ENCODE assay signal across 22 cellular contexts in the genomic region with DNA sequence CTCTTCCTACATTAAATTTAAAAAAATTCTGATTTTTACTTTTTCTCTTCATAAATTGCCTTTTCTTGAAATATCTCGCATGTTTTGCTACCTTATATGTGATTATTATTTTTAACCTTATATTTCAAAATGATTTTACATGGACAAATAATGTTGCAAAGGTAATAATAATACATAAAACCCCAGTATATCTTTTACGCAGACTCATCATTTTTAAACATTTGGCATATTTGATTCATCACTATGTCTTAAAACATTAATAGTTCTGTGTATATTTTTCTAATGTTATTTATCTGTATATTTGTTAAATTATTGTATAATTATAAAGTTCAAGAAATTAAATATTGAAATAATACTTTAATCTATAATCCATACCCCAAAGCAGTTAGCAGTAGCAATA.
DNase-seq lines count a peak whose midpoint lies in the region; ATAC-seq, FAIRE-seq and TF ChIP-seq lines count a peak whose summit lies in the region.
"Had no signal": no experiment of that assay in that cellular context is flagged by ENCODE, and none has a peak within 500 bp of the region (broad histone marks: within the 10 kb centered on the region; RNA-seq: fewer than 3 reads in every experiment).

No MANE protein-coding gene starts in this region.

- POLR2A ChIA-PET in A549 (lab: Yijun Ruan, JAX): no interaction called here
- POLR2A ChIA-PET in K562 (lab: Yijun Ruan, JAX): no interaction called here
- POLR2A ChIA-PET in activated CD4-positive, alpha-beta memory T cell treated with anti-CD3 and anti-CD28 coated beads, Interleukin-2, amount 10 ng/mL, durations not matched to agents 7 days and 5 days (lab: Charles Lee): no interaction called here

- no peaks in the 10 kb centered on the region for H3K4me1 Mint-ChIP-seq in activated CD4-positive, alpha-beta memory T cell treated with anti-CD3 and anti-CD28 coated beads, Interleukin-2, amount 10 ng/mL, durations not matched to agents 7 days and 5 days
- H3K4me1 Mint-ChIP-seq: CD14-positive monocyte; CD8-positive, alpha-beta memory T cell; H9 had no signal

- H3K4me2 ChIP-seq in A549 (no peak overlapping the region), K562 (ENCODE audit: insufficient read depth, low read length) (no peak overlapping the region)
- H3K4me2 ChIP-seq: BLaER1 treated with 17β-estradiol and CSF1 and Interleukin-3, amounts not matched to agents 10 nM and 100 nM had no signal

- no peaks in the 10 kb centered on the region for H3K27me3 ChIP-seq in K562 (ENCODE audit: control insufficient read depth in 2 of 2, insufficient read depth in 2 of 2, low read length in 2 of 2)
- H3K27me3 ChIP-seq: BE2C; BLaER1 treated with 17β-estradiol and CSF1 and Interleukin-3, amounts not matched to agents 10 nM and 100 nM had no signal

- FAIRE-seq in A549 (lab: Jason Lieb, UNC) (no peak), K562 (lab: Jason Lieb, UNC) (no peak), frontal cortex (lab: Jason Lieb, UNC) (peak; percentile 55)
- FAIRE-seq: D721Med, GM12892 had no signal

- TF ChIP-seq EP300 in A549 (IDR thresholded peaks at IDR 0.05) (no peak), K562 (IDR thresholded peaks at IDR 0.05; ENCODE audit: low read length) (no peak)

- peaks cover 5% of the 10 kb centered on the region for H3K9me3 Mint-ChIP-seq in activated CD4-positive, alpha-beta memory T cell treated with anti-CD3 and anti-CD28 coated beads, Interleukin-2, amount 10 ng/mL, durations not matched to agents 7 days and 5 days
- H3K9me3 Mint-ChIP-seq: H9 had no signal

- intact Hi-C loops in K562 (cut with micrococcal nuclease): no loop called here

- H3K9me3 ChIP-seq in A549 (no peaks in the 10 kb centered on the region; the same call in 2 of the 3 replicates), K562 (replicated peaks; ENCODE audit: control insufficient read depth, insufficient read depth, low read depth, low read length) (no peaks in the 10 kb centered on the region)
- H3K9me3 ChIP-seq: BE2C had no signal

- H3K9me1 ChIP-seq in K562 (ENCODE audit: control insufficient read depth, insufficient read depth, low read length): no peaks in the 10 kb centered on the region

- H3K4me3 ChIP-seq in A549 (no peak overlapping the region), K562 (no peak overlapping the region)
- H3K4me3 ChIP-seq: BLaER1 treated with 17β-estradiol and CSF1 and Interleukin-3, amounts not matched to agents 10 nM and 100 nM; GM23248 had no signal

- no peak overlapping the region for H2AFZ ChIP-seq in K562 (ENCODE audit: low read depth, low read length)
- H2AFZ ChIP-seq: GM23248 had no signal

- TF ChIP-seq RAD21 in A549 (conservative IDR thresholded peaks at IDR 0.05 in 1 of 2, IDR thresholded peaks at IDR 0.05 in 1 of 2): no peak
- TF ChIP-seq RAD21 in K562 (CRISPR knock-in tag; conservative IDR thresholded peaks at IDR 0.05 in 1 of 2, IDR thresholded peaks at IDR 0.05 in 1 of 2): no peak

- H3K36me3 ChIP-seq in K562 (ENCODE audit: control insufficient read depth, insufficient read depth, low read length): no peaks in the 10 kb centered on the region
- H3K36me3 ChIP-seq: BE2C; BLaER1 treated with 17β-estradiol and CSF1 and Interleukin-3, amounts not matched to agents 10 nM and 100 nM had no signal

- TF ChIP-seq CTCF in A549 (IDR thresholded peaks at IDR 0.05): no peak
- TF ChIP-seq CTCF in K562 (IDR thresholded peaks at IDR 0.05 in 2 of 3, conservative IDR thresholded peaks at IDR 0.05 in 1 of 3; ENCODE audit: insufficient read depth in 2 of 3, low read depth in 1 of 3, low read length in 3 of 3): no peak

- WGBS in A549 (ENCODE audit: missing lambda C conversion rate): 25% methylated on average over 2 of the region's 2 CpGs
- WGBS in K562 (ENCODE audit: insufficient coverage, low coverage, missing lambda C conversion rate): 7% methylated on average over 2 of the region's 2 CpGs

- H3K36me3 Mint-ChIP-seq in activated CD4-positive, alpha-beta memory T cell treated with anti-CD3 and anti-CD28 coated beads, Interleukin-2, amount 10 ng/mL, durations not matched to agents 7 days and 5 days (ENCODE audit: low read depth): no peaks in the 10 kb centered on the region
- H3K36me3 Mint-ChIP-seq: CD14-positive monocyte; CD8-positive, alpha-beta memory T cell had no signal

- H3K4me1 ChIP-seq in A549 (no peaks in the 10 kb centered on the region), K562 (replicated peaks in 1 of 2; ENCODE audit: control insufficient read depth in 2 of 2, insufficient read depth in 2 of 2, low read length in 2 of 2) (no peaks in the 10 kb centered on the region)
- H3K4me1 ChIP-seq: BE2C; BLaER1 treated with 17β-estradiol and CSF1 and Interleukin-3, amounts not matched to agents 10 nM and 100 nM had no signal

- TF ChIP-seq POLR2A in A549 (IDR thresholded peaks at IDR 0.05; ENCODE audit: low read length) (no peak), K562 (conservative IDR thresholded peaks at IDR 0.05) (no peak)

- no peaks in the 10 kb centered on the region for H3K79me2 ChIP-seq in K562 (ENCODE audit: control insufficient read depth, insufficient read depth, low read length)

- H4K20me1 ChIP-seq in K562 (replicated peaks; ENCODE audit: control insufficient read depth, insufficient read depth, low read length): no peaks in the 10 kb centered on the region
- H4K20me1 ChIP-seq: BLaER1 treated with 17β-estradiol and CSF1 and Interleukin-3, amounts not matched to agents 10 nM and 100 nM had no signal

- H3K27ac ChIP-seq in A549: no peak overlapping the region
- H3K27ac ChIP-seq in K562 (ENCODE audit: extremely low read depth, low read depth, low read length): no peak overlapping the region
- H3K27ac ChIP-seq: BLaER1 treated with 17β-estradiol and CSF1 and Interleukin-3, amounts not matched to agents 10 nM and 100 nM; GM23248 had no signal

- in situ Hi-C loops in K562 (cut with MboI): no loop called here

- no peak for ATAC-seq in A549
- no peak for ATAC-seq in K562
- ATAC-seq in HG02610 (IDR thresholded peaks at IDR 0.05; ENCODE audit: unreplicated experiment): no peak
- ATAC-seq: HCT116 had no signal

- no peaks in the 10 kb centered on the region for H3K27me3 Mint-ChIP-seq in activated CD4-positive, alpha-beta memory T cell treated with anti-CD3 and anti-CD28 coated beads, Interleukin-2, amount 10 ng/mL, durations not matched to agents 7 days and 5 days
- H3K27me3 Mint-ChIP-seq: CD4-positive, alpha-beta T cell; CD8-positive, alpha-beta memory T cell had no signal

- BruUV-seq in K562 (replicated peaks; lab: Mats Ljungman, UMichigan): no TSS peak

- H3K4me3 Mint-ChIP-seq in activated CD4-positive, alpha-beta memory T cell treated with anti-CD3 and anti-CD28 coated beads, Interleukin-2, amount 10 ng/mL, durations not matched to agents 7 days and 5 days: no peak overlapping the region
- H3K4me3 Mint-ChIP-seq: CD14-positive monocyte; CD4-positive, alpha-beta T cell; CD8-positive, alpha-beta memory T cell; H9 had no signal

- CTCF ChIA-PET in A549 (lab: Yijun Ruan, JAX) (no interaction called here), K562 (lab: Yijun Ruan, JAX; ENCODE audit: low intra/inter-chr PET ratio) (no interaction called here)
- CTCF ChIA-PET in activated CD4-positive, alpha-beta memory T cell treated with anti-CD3 and anti-CD28 coated beads, Interleukin-2, amount 10 ng/mL, durations not matched to agents 7 days and 5 days (lab: Charles Lee): no interaction called here

- H3K9ac ChIP-seq in K562 (ENCODE audit: insufficient read depth in 1 of 2, low read depth in 2 of 2, low read length in 2 of 2): no peak overlapping the region
- H3K9ac ChIP-seq: BLaER1 treated with 17β-estradiol and CSF1 and Interleukin-3, amounts not matched to agents 10 nM and 100 nM; GM23248 had no signal

- no peak overlapping the region for H3K27ac Mint-ChIP-seq in activated CD4-positive, alpha-beta memory T cell treated with anti-CD3 and anti-CD28 coated beads, Interleukin-2, amount 10 ng/mL, durations not matched to agents 7 days and 5 days
- H3K27ac Mint-ChIP-seq: CD14-positive monocyte; CD4-positive, alpha-beta T cell; CD8-positive, alpha-beta memory T cell; H9 had no signal

- no peak for DNase-seq in A549 (ENCODE audit: low read depth in 1 of 2, low spot score in 1 of 2)
- no peak for DNase-seq in K562 (ENCODE audit: extremely low read depth in 1 of 4, low spot score in 3 of 4)
- no peak for DNase-seq in frontal cortex (ENCODE audit: low spot score in 2 of 2)
- DNase-seq in GM03348 (ENCODE audit: low spot score): no peak
- no peak for DNase-seq in activated CD4-positive, alpha-beta memory T cell treated with anti-CD3 and anti-CD28 coated beads, Interleukin-2, amount 10 ng/mL, durations not matched to agents 7 days and 5 days
- DNase-seq: ACHN; AML-193; BE2C; CD4-positive, alpha-beta T cell; CD8-positive, alpha-beta memory T cell; DMS 273 treated with DMSO at 0.1 percent for 48 hours; DMS53; DMS79 treated with DMSO at 0.1 percent for 48 hours; GF-D8; GM23248; H9 had no signal

TF ChIP-seq in A549, 52 proteins besides CTCF, POLR2A, EP300 and RAD21 (continues in another document):
- no peak for TF ChIP-seq RNF2 (IDR thresholded peaks at IDR 0.05; ENCODE audit: borderline replicate concordance, low read depth)
- TF ChIP-seq KDM5A (IDR thresholded peaks at IDR 0.05): no peak
- TF ChIP-seq, protein P1, sequence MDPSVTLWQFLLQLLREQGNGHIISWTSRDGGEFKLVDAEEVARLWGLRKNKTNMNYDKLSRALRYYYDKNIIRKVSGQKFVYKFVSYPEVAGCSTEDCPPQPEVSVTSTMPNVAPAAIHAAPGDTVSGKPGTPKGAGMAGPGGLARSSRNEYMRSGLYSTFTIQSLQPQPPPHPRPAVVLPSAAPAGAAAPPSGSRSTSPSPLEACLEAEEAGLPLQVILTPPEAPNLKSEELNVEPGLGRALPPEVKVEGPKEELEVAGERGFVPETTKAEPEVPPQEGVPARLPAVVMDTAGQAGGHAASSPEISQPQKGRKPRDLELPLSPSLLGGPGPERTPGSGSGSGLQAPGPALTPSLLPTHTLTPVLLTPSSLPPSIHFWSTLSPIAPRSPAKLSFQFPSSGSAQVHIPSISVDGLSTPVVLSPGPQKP (IDR thresholded peaks at IDR 0.05; ENCODE audit: low read depth, low read length): no peak
- no peak for TF ChIP-seq SMC3 (IDR thresholded peaks at IDR 0.05)
- no peak for TF ChIP-seq NFE2L2 (conservative IDR thresholded peaks at IDR 0.05; ENCODE audit: low read length)

TF ChIP-seq in K562, 482 proteins besides CTCF, POLR2A, EP300 and RAD21:
- peak; percentile 48; the same call in 1 of the 2 replicates for TF ChIP-seq ZNF316 (IDR thresholded peaks at IDR 0.05)
- TF ChIP-seq C11orf30 (IDR thresholded peaks at IDR 0.05; ENCODE audit: low read depth): peak; percentile 21; the same call in 1 of the 2 replicates
- TF ChIP-seq ZNF717 (CRISPR knock-in tag; IDR thresholded peaks at IDR 0.05): no peak
